Comparison of ENCODE assay signal across 20 cellular contexts in genomic region chr1:223234534-223234933, GRCh38.
A peak's percentile ranks its signal among the peaks of the same experiment; 100 is the strongest.
DNase-seq lines count a peak whose midpoint lies in the region; ATAC-seq and TF ChIP-seq lines count a peak whose summit lies in the region.
"Had no signal": no experiment of that assay in that cellular context is flagged by ENCODE, and none has a peak within 500 bp of the region (broad histone marks: within the 10 kb centered on the region; RNA-seq: fewer than 3 reads in every experiment).

No MANE protein-coding gene starts in this region.

- no peaks in the 10 kb centered on the region for H3K9me2 ChIP-seq in PC-3 (replicated peaks; ENCODE audit: low read length)

- peaks cover 5% of the 10 kb centered on the region for H3F3A ChIP-seq in PC-3 (ENCODE audit: low read length, unreplicated experiment)

- H3K4me3 ChIP-seq in PC-3 (ENCODE audit: low read length) (no peak overlapping the region), dorsolateral prefrontal cortex (no peak overlapping the region)
- H3K4me3 ChIP-seq: A549, GM23338, MG63 had no signal

- no peak for DNase-seq in activated naive CD4-positive, alpha-beta T cell treated with anti-CD3 and anti-CD28 coated beads, Interleukin-2, amount 50 U/mL, for 72 hours (ENCODE audit: low spot score in 2 of 2)
- DNase-seq in PC-3: no peak
- DNase-seq in dorsolateral prefrontal cortex: no peak
- DNase-seq in stimulated activated CD8-positive, alpha-beta memory T cell treated with anti-CD3 and anti-CD28 coated beads, Interleukin-4, amount 100 ng/mL, for 48 hours: peak; percentile 7
- DNase-seq in natural killer cell treated with Interleukin-12 subunit alpha and Interleukin-12 subunit beta and Interleukin-15 and Interleukin-18, amount 100 ng/mL, for 72 hours (ENCODE audit: low spot score): no peak
- no peak for DNase-seq in NK-92 treated with Interleukin-12 subunit alpha and Interleukin-12 subunit beta, amount 100 ng/mL, for 24 hours (lab: John Stamatoyannopoulos, UW)
- DNase-seq in GM13976 (ENCODE audit: low spot score): no peak
- DNase-seq: GF-D8, KG1, MG63, NCI-H1105, NCI-H187 treated with DMSO at 0.1 percent for 48 hours, NCI-H2171 treated with DMSO at 0.1 percent for 48 hours, NCI-H510A, NCI-H82, SHP77 treated with DMSO at 0.1 percent for 48 hours had no signal

- CTCF ChIA-PET in PC-3 (lab: Charles Lee): no interaction called here

- BruUV-seq in PC-3 (replicated peaks; lab: Mats Ljungman, UMichigan): no TSS peak

- H4K20me1 ChIP-seq in PC-3 (ENCODE audit: low read length): no peaks in the 10 kb centered on the region

- peaks cover 15% of the 10 kb centered on the region for H3K9me3 ChIP-seq in PC-3 (ENCODE audit: low read length)

- H2AFZ ChIP-seq in PC-3 (ENCODE audit: low read length): no peak overlapping the region
- H2AFZ ChIP-seq: GM23338 had no signal

- H3K36me3 Mint-ChIP-seq in activated naive CD4-positive, alpha-beta T cell treated with anti-CD3 and anti-CD28 coated beads, Interleukin-2, amount 50 U/mL, for 24 hours: peaks cover 6% of the 10 kb centered on the region
- peaks cover 0 to 5% of the 10 kb centered on the region in 2 donors for H3K36me3 Mint-ChIP-seq in activated naive CD4-positive, alpha-beta T cell treated with anti-CD3 and anti-CD28 coated beads, Interleukin-2, amount 50 U/mL, for 72 hours
- no peaks in the 10 kb centered on the region for H3K36me3 Mint-ChIP-seq in natural killer cell treated with Interleukin-12 subunit alpha and Interleukin-12 subunit beta and Interleukin-15 and Interleukin-18, amount 100 ng/mL, for 72 hours
- H3K36me3 Mint-ChIP-seq: CD14-positive monocyte had no signal

- H3K27me3 Mint-ChIP-seq in activated naive CD4-positive, alpha-beta T cell treated with anti-CD3 and anti-CD28 coated beads, Interleukin-2, amount 50 U/mL, for 24 hours: no peaks in the 10 kb centered on the region
- H3K27me3 Mint-ChIP-seq in natural killer cell treated with Interleukin-12 subunit alpha and Interleukin-12 subunit beta and Interleukin-15 and Interleukin-18, amount 100 ng/mL, for 72 hours: peaks cover 18 to 19% of the 10 kb centered on the region in 2 donors

- peaks cover 21% of the 10 kb centered on the region for H3K9me3 Mint-ChIP-seq in activated naive CD4-positive, alpha-beta T cell treated with anti-CD3 and anti-CD28 coated beads, Interleukin-2, amount 50 U/mL, for 24 hours
- H3K9me3 Mint-ChIP-seq in activated naive CD4-positive, alpha-beta T cell treated with anti-CD3 and anti-CD28 coated beads, Interleukin-2, amount 50 U/mL, for 72 hours: peaks cover 22 to 24% of the 10 kb centered on the region in 2 donors
- no peaks in the 10 kb centered on the region for H3K9me3 Mint-ChIP-seq in natural killer cell treated with Interleukin-12 subunit alpha and Interleukin-12 subunit beta and Interleukin-15 and Interleukin-18, amount 100 ng/mL, for 72 hours
- H3K9me3 Mint-ChIP-seq: GM23338 had no signal

- in situ Hi-C loops in GM13976 (cut with MboI; ENCODE audit: low sequenced_read_pairs, unreplicated experiment): no loop called here

- H3K79me2 ChIP-seq in PC-3 (ENCODE audit: low read length): no peaks in the 10 kb centered on the region

- H3K27ac Mint-ChIP-seq in activated naive CD4-positive, alpha-beta T cell treated with anti-CD3 and anti-CD28 coated beads, Interleukin-2, amount 50 U/mL, for 24 hours: peak overlapping the region; percentile 63
- no peak overlapping the region for H3K27ac Mint-ChIP-seq in activated naive CD4-positive, alpha-beta T cell treated with anti-CD3 and anti-CD28 coated beads, Interleukin-2, amount 50 U/mL, for 72 hours
- H3K27ac Mint-ChIP-seq in natural killer cell treated with Interleukin-12 subunit alpha and Interleukin-12 subunit beta and Interleukin-15 and Interleukin-18, amount 100 ng/mL, for 72 hours: no peak overlapping the region
- H3K27ac Mint-ChIP-seq: CD14-positive monocyte, GM23338 had no signal

- peaks cover 64% of the 10 kb centered on the region for H3K4me1 Mint-ChIP-seq in activated naive CD4-positive, alpha-beta T cell treated with anti-CD3 and anti-CD28 coated beads, Interleukin-2, amount 50 U/mL, for 24 hours
- peaks cover 8 to 11% of the 10 kb centered on the region in 2 donors for H3K4me1 Mint-ChIP-seq in natural killer cell treated with Interleukin-12 subunit alpha and Interleukin-12 subunit beta and Interleukin-15 and Interleukin-18, amount 100 ng/mL, for 72 hours (ENCODE audit: low read depth in 2 of 2)
- H3K4me1 Mint-ChIP-seq: CD14-positive monocyte, GM23338 had no signal

- intact Hi-C loops in PC-3 (cut with micrococcal nuclease) (no loop called here), dorsolateral prefrontal cortex (cut with DNase I) (loop anchor here in 1 of 2 donors (5.0 kb wide), 1 partner anchor 103 kb away; no protein-coding TSS in a partner anchor)

- POLR2A ChIA-PET in PC-3 (lab: Charles Lee; ENCODE audit: unreplicated experiment): no interaction called here

- peaks cover 35% of the 10 kb centered on the region for H3K4me1 ChIP-seq in PC-3 (ENCODE audit: insufficient read depth, low read length)

- H3K27ac ChIP-seq in PC-3 (ENCODE audit: low read length): 0 out of 2 replicates have a peak overlapping the region, but pooled peaks have one; percentile 74
- H3K27ac ChIP-seq in dorsolateral prefrontal cortex: peak overlapping the region in 33 of 59 donors; percentile 24 to 81 (median 57)

- TF ChIP-seq CTCF in PC-3 (conservative IDR thresholded peaks at IDR 0.05; ENCODE audit: low read depth, low read length) (no peak), dorsolateral prefrontal cortex (IDR thresholded peaks at IDR 0.05 in 54 of 56, conservative IDR thresholded peaks at IDR 0.05 in 2 of 56; ENCODE audit: low read depth in 1 of 56, partially characterized antibody in 56 of 56) (no peak), GM13976 (IDR thresholded peaks at IDR 0.05; ENCODE audit: borderline replicate concordance, control extremely low read depth, extremely low read depth, insufficient read depth, missing control alignments) (no peak)

- no peak overlapping the region for H3K9ac ChIP-seq in PC-3 (ENCODE audit: low read length)

- H3K4me2 ChIP-seq in PC-3 (ENCODE audit: low read length): no peak overlapping the region
- H3K4me2 ChIP-seq: GM23338 had no signal

- no peak overlapping the region for H3K4me3 Mint-ChIP-seq in activated naive CD4-positive, alpha-beta T cell treated with anti-CD3 and anti-CD28 coated beads, Interleukin-2, amount 50 U/mL, for 24 hours
- no peak overlapping the region for H3K4me3 Mint-ChIP-seq in natural killer cell treated with Interleukin-12 subunit alpha and Interleukin-12 subunit beta and Interleukin-15 and Interleukin-18, amount 100 ng/mL, for 72 hours
- H3K4me3 Mint-ChIP-seq: GM23338 had no signal

- H3K27me3 ChIP-seq in PC-3 (ENCODE audit: low read length) (no peaks in the 10 kb centered on the region), dorsolateral prefrontal cortex (no peaks in the 10 kb centered on the region)
- H3K27me3 ChIP-seq: MG63 had no signal

- H3K36me3 ChIP-seq in PC-3 (ENCODE audit: low read depth, low read length): no peaks in the 10 kb centered on the region
- H3K36me3 ChIP-seq: MG63 had no signal

- no peak for ATAC-seq in activated naive CD4-positive, alpha-beta T cell treated with anti-CD3 and anti-CD28 coated beads, Interleukin-2, amount 50 U/mL, for 72 hours
- ATAC-seq in PC-3: no peak
- ATAC-seq in natural killer cell treated with Interleukin-12 subunit alpha and Interleukin-12 subunit beta and Interleukin-15 and Interleukin-18, amount 100 ng/mL, for 72 hours: no peak
- ATAC-seq: GM23338 had no signal
